1 cellular context compared by ENCODE assay signal in genomic region chr15:89116404-89116803, GRCh38.
TF ChIP-seq lines count a peak whose summit lies in the region.

No MANE protein-coding gene starts in this region.

TF ChIP-seq in A549, 52 proteins besides CTCF, POLR2A, EP300 and RAD21 (continued from another document):
- no peak for TF ChIP-seq REST (IDR thresholded peaks at IDR 0.05)
